Comparison of ENCODE assay signal across 8 cellular contexts in the genomic region with DNA sequence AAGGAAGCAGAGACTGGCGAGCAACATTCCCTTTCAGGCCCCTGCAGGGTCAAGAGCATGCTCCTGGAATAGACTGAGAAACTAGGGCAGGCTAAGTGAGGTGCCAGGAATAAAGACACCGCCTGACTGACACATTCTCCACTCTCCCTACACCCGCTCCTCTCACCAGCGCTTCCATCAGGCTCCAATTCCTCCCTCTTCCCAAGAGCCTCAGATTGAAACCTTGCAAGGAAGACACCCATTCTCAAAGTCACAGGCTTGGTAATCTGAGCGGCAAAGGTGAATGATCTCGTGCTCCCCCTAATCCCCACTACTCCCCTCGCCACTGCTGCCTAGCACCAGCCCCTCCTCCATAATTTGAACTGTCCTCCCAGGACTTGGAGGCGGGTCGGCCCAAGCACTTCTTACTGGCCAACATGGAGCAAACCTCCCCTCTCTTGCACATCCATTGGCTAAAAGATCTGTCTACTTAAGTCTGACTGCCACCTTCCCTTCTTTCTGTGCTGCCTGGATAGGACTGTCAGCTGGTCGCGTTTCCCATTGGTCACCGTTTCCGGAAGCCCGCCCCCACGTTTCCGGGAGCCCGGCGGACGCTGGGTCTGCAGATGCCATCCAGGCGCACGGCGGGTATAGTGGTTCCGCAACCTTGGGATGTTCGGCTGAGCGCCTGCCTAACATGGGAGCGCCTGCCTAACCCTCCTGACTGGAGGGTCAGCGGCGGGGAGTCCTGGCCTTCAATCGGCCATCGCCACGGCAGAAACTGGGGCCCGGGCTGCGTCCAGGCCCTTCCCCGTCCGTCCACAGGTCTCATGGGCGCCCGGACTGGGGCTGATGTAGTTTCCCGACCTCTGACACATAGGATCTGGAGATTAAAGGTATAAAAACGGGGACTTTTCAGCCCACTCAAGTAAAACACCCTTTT. TPM values are rescaled to one million over a fixed set of nuclear protein-coding genes. Genes with fewer than 3 reads are reported as not detected.
A peak's percentile ranks its signal among the peaks of the same experiment; 100 is the strongest.
DNase-seq lines count a peak whose midpoint lies in the region; TF ChIP-seq lines count a peak whose summit lies in the region.

No MANE protein-coding gene starts in this region.

- no peak overlapping the region for H3K27ac Mint-ChIP-seq in Caco-2 (ENCODE audit: unreplicated experiment)

- H3K4me3 Mint-ChIP-seq in Caco-2 (ENCODE audit: unreplicated experiment), result no peak overlapping the region

- H3K36me3 Mint-ChIP-seq in Caco-2 (ENCODE audit: insufficient read depth, unreplicated experiment), result no peaks in the 10 kb centered on the region

- no TSS peak for BruUV-seq in Caco-2 (replicated peaks; lab: Mats Ljungman, UMichigan)

- intact Hi-C loops in Caco-2 (cut with micrococcal nuclease; ENCODE audit: unreplicated experiment), result no loop called here

- H3K4me1 Mint-ChIP-seq in Caco-2 (ENCODE audit: low read depth, unreplicated experiment), result no peaks in the 10 kb centered on the region

- CTCF ChIA-PET in Caco-2 (lab: Charles Lee), result no interaction called here

- peak overlapping the region; percentile 78 for H3K4me3 ChIP-seq in fibroblast of the aortic adventitia (ENCODE audit: low read depth, low read length)
- no peak overlapping the region for H3K4me3 ChIP-seq in Caco-2 (ENCODE audit: low read depth, low read length)

- H3K27me3 Mint-ChIP-seq in Caco-2 (ENCODE audit: insufficient read depth, unreplicated experiment), result peaks cover 2% of the 10 kb centered on the region

- TF ChIP-seq CTCF in fibroblast of the aortic adventitia (IDR thresholded peaks at IDR 0.05; ENCODE audit: insufficient read depth, low read length), result no peak
- no peak for TF ChIP-seq CTCF in Caco-2 (IDR thresholded peaks at IDR 0.05; ENCODE audit: insufficient read depth in 1 of 2, low read depth in 1 of 2, low read length in 1 of 2, severe bottlenecking in 1 of 2, unreplicated experiment in 1 of 2)

- H3K27me3 ChIP-seq in Caco-2 (replicated peaks; ENCODE audit: control insufficient read depth, insufficient read depth, low read length), result no peaks in the 10 kb centered on the region

- DNase-seq in stimulated activated CD4-positive, alpha-beta T cell treated with anti-CD3 and anti-CD28 coated beads, Interleukin-15, amount 100 ng/mL, for 24 hours, result peak; percentile 34
- DNase-seq in stimulated activated CD4-positive, alpha-beta T cell treated with anti-CD3 and anti-CD28 coated beads, Interleukin-12 subunit alpha, Interleukin-12 subunit beta, amount 100 ng/mL, for 4 hours, result no peak
- peak; percentile 11 for DNase-seq in NCI-H2196 (lab: John Stamatoyannopoulos, UW; ENCODE audit: unreplicated experiment)
- DNase-seq in activated T-cell treated with anti-CD3 and anti-CD28 coated beads, Interleukin-2, amount 50 U/mL, for 48 hours, result peak; percentile 38 to 39
- DNase-seq in fibroblast of the aortic adventitia (ENCODE audit: low read depth), result peak; percentile 97
- peak; percentile 46 to 98 (median 94) for DNase-seq in nucleus accumbens (lab: John Stamatoyannopoulos, UW)
- no peak for DNase-seq in Caco-2
- DNase-seq in MV-4-11 (lab: John Stamatoyannopoulos, UW), result no peak

- no peaks in the 10 kb centered on the region for H3K36me3 ChIP-seq in Caco-2 (ENCODE audit: control insufficient read depth, insufficient read depth, low read length)

- H3K4me1 ChIP-seq in Caco-2, result no peaks in the 10 kb centered on the region

- POLR2A ChIA-PET in Caco-2 (lab: Charles Lee), result no interaction called here

- H3K9me3 Mint-ChIP-seq in Caco-2 (ENCODE audit: unreplicated experiment), result peaks cover 38% of the 10 kb centered on the region

- H3K9me3 ChIP-seq in Caco-2, result peaks cover 36% of the 10 kb centered on the region

RNA-seq across cellular contexts. Expression of a gene that starts 33.6 kb away (rescaled TPM):
- total RNA-seq in fibroblast of the aortic adventitia (ENCODE audit: low replicate concordance), result 7.8 and 16.7 TPM in 2 replicates
- 4.4 and 5.5 TPM in 2 replicates for total RNA-seq in Caco-2 (2022)

RNA-seq across cellular contexts. Expression of a gene that starts 41.2 kb away (rescaled TPM):
- total RNA-seq in fibroblast of the aortic adventitia (ENCODE audit: low replicate concordance) (11.0 and 20.1 TPM in 2 replicates), Caco-2 (2022) (5.2 and 6.6 TPM in 2 replicates)

Comparison
In these comparisons a context has a peak if more than half of its experiments do, and no peak if none do; other contexts are left out.
1. DNase-seq: peak in stimulated activated CD4-positive, alpha-beta T cell treated with anti-CD3 and anti-CD28 coated beads, Interleukin-15, amount 100 ng/mL, for 24 hours (single experiment), NCI-H2196 (single experiment), activated T-cell treated with anti-CD3 and anti-CD28 coated beads, Interleukin-2, amount 50 U/mL, for 48 hours (2 of 2), fibroblast of the aortic adventitia (single experiment) and nucleus accumbens (56 of 56); none in stimulated activated CD4-positive, alpha-beta T cell treated with anti-CD3 and anti-CD28 coated beads, Interleukin-12 subunit alpha, Interleukin-12 subunit beta, amount 100 ng/mL, for 4 hours (single experiment), Caco-2 (0 of 2) and MV-4-11 (single experiment).